ENCODE assay signal across 8 cellular contexts in the genomic region with DNA sequence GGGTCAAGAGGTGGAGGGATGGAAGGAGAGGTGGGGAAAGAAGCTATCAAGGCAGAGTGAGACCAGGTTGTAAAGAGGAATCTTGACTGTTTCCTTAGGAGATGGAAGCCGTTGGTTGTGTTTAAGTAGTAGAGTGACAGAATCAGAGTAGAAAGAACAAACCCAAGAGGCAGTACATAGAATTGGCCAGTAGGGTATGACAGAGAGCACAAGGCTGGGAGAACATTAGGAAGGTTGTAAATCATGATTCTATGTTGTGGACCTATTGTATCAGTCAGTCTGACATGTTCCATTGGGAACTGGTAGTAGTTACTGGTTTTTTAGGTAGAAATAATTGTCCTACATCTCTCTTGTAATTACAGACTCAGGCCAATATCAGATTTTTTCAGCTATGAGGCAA.
A peak's percentile ranks its signal among the peaks of the same experiment; 100 is the strongest.
DNase-seq lines count a peak whose midpoint lies in the region; ATAC-seq, FAIRE-seq and TF ChIP-seq lines count a peak whose summit lies in the region.

No MANE protein-coding gene starts in this region.

- H3K9me3 ChIP-seq in cardiac muscle cell (ENCODE audit: low read depth) (no peaks in the 10 kb centered on the region), upper lobe of right lung (no peaks in the 10 kb centered on the region)

- H3K4me3 ChIP-seq in cardiac muscle cell: no peak overlapping the region
- no peak overlapping the region for H3K4me3 ChIP-seq in upper lobe of right lung

- H3K27me3 ChIP-seq in cardiac muscle cell (no peaks in the 10 kb centered on the region), upper lobe of right lung (no peaks in the 10 kb centered on the region)

- H3K36me3 ChIP-seq in cardiac muscle cell: no peaks in the 10 kb centered on the region
- no peaks in the 10 kb centered on the region for H3K36me3 ChIP-seq in upper lobe of right lung

- H3K4me1 ChIP-seq in cardiac muscle cell (ENCODE audit: low read depth) (peaks cover 3% of the 10 kb centered on the region), upper lobe of right lung (no peaks in the 10 kb centered on the region)

- DNase-seq in cardiac muscle cell (ENCODE audit: low read depth in 1 of 2, low spot score in 1 of 2) (peak; percentile 21 to 65), cardiac septum (ENCODE audit: low spot score) (no peak), RCC 7860 (ENCODE audit: low spot score) (peak; percentile 32), glomerular endothelial cell (ENCODE audit: extremely low read depth, low read depth, low spot score) (peak; percentile 22), upper lobe of right lung (no peak), COLO668 (lab: John Stamatoyannopoulos, UW; ENCODE audit: unreplicated experiment) (no peak)

- intact Hi-C loops in cardiac septum (cut with DNase I) (no loop called here), upper lobe of right lung (cut with DNase I) (no loop called here)

- TF ChIP-seq CTCF in cardiac muscle cell (IDR thresholded peaks at IDR 0.05; ENCODE audit: low read depth, low read length) (peak; percentile 95), upper lobe of right lung (IDR thresholded peaks at IDR 0.05) (peak; percentile 68)

- ATAC-seq in HG03159 (IDR thresholded peaks at IDR 0.05; ENCODE audit: unreplicated experiment) (peak; percentile 88), upper lobe of right lung (peak; percentile 80), GM21825 (IDR thresholded peaks at IDR 0.05; ENCODE audit: unreplicated experiment) (no peak)

- H3K27ac ChIP-seq in cardiac muscle cell (no peak overlapping the region), upper lobe of right lung (no peak overlapping the region)

- FAIRE-seq in RCC 7860 (lab: Jason Lieb, UNC): no peak

Comparison
In these comparisons a context has a peak if more than half of its experiments do, and no peak if none do; other contexts are left out.
1. DNase-seq: peak in cardiac muscle cell (2 of 2), RCC 7860 (single experiment) and glomerular endothelial cell (single experiment); none in cardiac septum (single experiment), upper lobe of right lung (single experiment) and COLO668 (single experiment).